ENCODE assay signal across 21 cellular contexts in genomic region chr4:57405359-57405758, GRCh38.
DNase-seq lines count a peak whose midpoint lies in the region; ATAC-seq and TF ChIP-seq lines count a peak whose summit lies in the region.
"Had no signal": no experiment of that assay in that cellular context is flagged by ENCODE, and none has a peak within 500 bp of the region (broad histone marks: within the 10 kb centered on the region; RNA-seq: fewer than 3 reads in every experiment).

No MANE protein-coding gene starts in this region.

- no peak overlapping the region for H3K4me3 ChIP-seq in AG04449 (ENCODE audit: low read depth, low read length)
- H3K4me3 ChIP-seq: upper lobe of left lung had no signal

- CTCF ChIA-PET in AG04449 (lab: Yijun Ruan, JAX): interaction anchor here (1.0 to 4.5 kb wide), 3 partner anchors 21 to 241 kb away, joined by 5 to 21 read pairs (median 6); no protein-coding TSS in a partner anchor
- CTCF ChIA-PET in activated CD4-positive, alpha-beta memory T cell treated with anti-CD3 and anti-CD28 coated beads for 36 hours (lab: Charles Lee): no interaction called here

- H3K36me3 Mint-ChIP-seq in HFFc6 (ENCODE audit: low read depth): no peaks in the 10 kb centered on the region
- no peaks in the 10 kb centered on the region for H3K36me3 Mint-ChIP-seq in activated CD4-positive, alpha-beta memory T cell treated with anti-CD3 and anti-CD28 coated beads for 36 hours
- H3K36me3 Mint-ChIP-seq: stimulated activated naive B cell treated with anti-CD40 and anti-IgM and Interleukin-4, amounts not matched to agents 10 μg/mL and 1 μg/mL and 100 μg/mL, for 72 hours had no signal

- no peaks in the 10 kb centered on the region for H3K27me3 Mint-ChIP-seq in HFFc6 (ENCODE audit: insufficient read depth)
- H3K27me3 Mint-ChIP-seq in activated CD4-positive, alpha-beta memory T cell treated with anti-CD3 and anti-CD28 coated beads for 36 hours: no peaks in the 10 kb centered on the region
- H3K27me3 Mint-ChIP-seq: activated CD4-positive, alpha-beta T cell treated with anti-CD3 and anti-CD28 coated beads, Interleukin-2, amount 10 ng/mL, durations not matched to agents 24 days and 14 days; stimulated activated naive B cell treated with anti-CD40 and anti-IgM and Interleukin-4, amounts not matched to agents 10 μg/mL and 1 μg/mL and 100 μg/mL, for 72 hours had no signal

- TF ChIP-seq CTCF in AG04449 (IDR thresholded peaks at IDR 0.05; ENCODE audit: insufficient read depth, low read length, missing control alignments) (no peak), HFFc6 (IDR thresholded peaks at IDR 0.05) (no peak), foreskin keratinocyte (conservative IDR thresholded peaks at IDR 0.05) (no peak)

- DNase-seq in AG04449 (ENCODE audit: low read depth, low spot score) (peak; percentile 26), HFFc6 (peak; percentile 71), foreskin keratinocyte (peak; percentile 94 to 98), NCI-H187 treated with DMSO at 0.1 percent for 48 hours (lab: John Stamatoyannopoulos, UW) (no peak), DMS53 (lab: John Stamatoyannopoulos, UW) (no peak)
- DNase-seq in activated naive CD4-positive, alpha-beta T cell treated with Interleukin-2 at 50 U/mL for 16 hours: no peak
- no peak for DNase-seq in activated CD4-positive, alpha-beta memory T cell treated with anti-CD3 and anti-CD28 coated beads for 36 hours
- DNase-seq: activated CD4-positive, alpha-beta T cell treated with anti-CD3 and anti-CD28 coated beads, Interleukin-2, amount 10 ng/mL, durations not matched to agents 24 days and 14 days; activated naive CD4-positive, alpha-beta T cell treated with anti-CD3 and anti-CD28 coated beads for 36 hours; brain microvascular endothelial cell; Caco-2; dermis blood vessel endothelial cell; head of caudate nucleus; IMR-90; mesenchymal stem cell; NCI-H2029; NCI-H446 treated with DMSO at 0.1 percent for 48 hours; stimulated activated naive B cell treated with anti-CD40 and anti-IgM and Interleukin-4, amounts not matched to agents 10 μg/mL and 1 μg/mL and 100 μg/mL, for 72 hours; upper lobe of left lung had no signal

- no peak overlapping the region for H3K4me3 Mint-ChIP-seq in HFFc6
- no peak overlapping the region for H3K4me3 Mint-ChIP-seq in activated CD4-positive, alpha-beta memory T cell treated with anti-CD3 and anti-CD28 coated beads for 36 hours
- H3K4me3 Mint-ChIP-seq: activated CD4-positive, alpha-beta T cell treated with anti-CD3 and anti-CD28 coated beads, Interleukin-2, amount 10 ng/mL, durations not matched to agents 24 days and 14 days; activated naive CD4-positive, alpha-beta T cell treated with anti-CD3 and anti-CD28 coated beads for 36 hours; nephron; stimulated activated naive B cell treated with anti-CD40 and anti-IgM and Interleukin-4, amounts not matched to agents 10 μg/mL and 1 μg/mL and 100 μg/mL, for 72 hours had no signal

- H3K27ac ChIP-seq in foreskin keratinocyte: peak overlapping the region; percentile 9
- H3K27ac ChIP-seq: brain microvascular endothelial cell, upper lobe of left lung had no signal

- no peaks in the 10 kb centered on the region for H3K9me3 Mint-ChIP-seq in HFFc6
- H3K9me3 Mint-ChIP-seq in activated CD4-positive, alpha-beta memory T cell treated with anti-CD3 and anti-CD28 coated beads for 36 hours: no peaks in the 10 kb centered on the region
- H3K9me3 Mint-ChIP-seq: activated CD4-positive, alpha-beta T cell treated with anti-CD3 and anti-CD28 coated beads, Interleukin-2, amount 10 ng/mL, durations not matched to agents 24 days and 14 days; activated naive CD4-positive, alpha-beta T cell treated with anti-CD3 and anti-CD28 coated beads for 36 hours; nephron; stimulated activated naive B cell treated with anti-CD40 and anti-IgM and Interleukin-4, amounts not matched to agents 10 μg/mL and 1 μg/mL and 100 μg/mL, for 72 hours had no signal

- POLR2A ChIA-PET in AG04449 (lab: Yijun Ruan, JAX): interaction anchor here (0.6 to 1.3 kb wide), 3 partner anchors 19 to 126 kb away, joined by 3 to 4 read pairs (median 3); no protein-coding TSS in a partner anchor
- POLR2A ChIA-PET in activated CD4-positive, alpha-beta memory T cell treated with anti-CD3 and anti-CD28 coated beads for 36 hours (lab: Charles Lee): no interaction called here

- peaks cover 25% of the 10 kb centered on the region for H3K4me1 Mint-ChIP-seq in HFFc6 (ENCODE audit: low read depth)
- H3K4me1 Mint-ChIP-seq in activated CD4-positive, alpha-beta memory T cell treated with anti-CD3 and anti-CD28 coated beads for 36 hours (ENCODE audit: low read depth): no peaks in the 10 kb centered on the region
- H3K4me1 Mint-ChIP-seq: activated CD4-positive, alpha-beta T cell treated with anti-CD3 and anti-CD28 coated beads, Interleukin-2, amount 10 ng/mL, durations not matched to agents 24 days and 14 days; nephron; stimulated activated naive B cell treated with anti-CD40 and anti-IgM and Interleukin-4, amounts not matched to agents 10 μg/mL and 1 μg/mL and 100 μg/mL, for 72 hours had no signal

- H3K27ac Mint-ChIP-seq in HFFc6: no peak overlapping the region
- H3K27ac Mint-ChIP-seq in activated CD4-positive, alpha-beta memory T cell treated with anti-CD3 and anti-CD28 coated beads for 36 hours: no peak overlapping the region
- H3K27ac Mint-ChIP-seq: activated CD4-positive, alpha-beta T cell treated with anti-CD3 and anti-CD28 coated beads, Interleukin-2, amount 10 ng/mL, durations not matched to agents 24 days and 14 days; activated naive CD4-positive, alpha-beta T cell treated with anti-CD3 and anti-CD28 coated beads for 36 hours; stimulated activated naive B cell treated with anti-CD40 and anti-IgM and Interleukin-4, amounts not matched to agents 10 μg/mL and 1 μg/mL and 100 μg/mL, for 72 hours had no signal

- ATAC-seq in SK-N-SH treated with all-trans-retinoic acid at 6 μM for 48 hours: no peak
- peak; percentile 99 for ATAC-seq in foreskin keratinocyte
- ATAC-seq: stimulated activated naive B cell treated with anti-CD40 and anti-IgM and Interleukin-4, amounts not matched to agents 10 μg/mL and 1 μg/mL and 100 μg/mL, for 72 hours had no signal

- H3K4me1 ChIP-seq in foreskin keratinocyte: peaks cover 19% of the 10 kb centered on the region
- H3K4me1 ChIP-seq: Caco-2, upper lobe of left lung had no signal

- no peaks in the 10 kb centered on the region for H3K27me3 ChIP-seq in foreskin keratinocyte
- H3K27me3 ChIP-seq: brain microvascular endothelial cell, upper lobe of left lung had no signal

- intact Hi-C loops in activated CD4-positive, alpha-beta memory T cell treated with anti-CD3 and anti-CD28 coated beads for 36 hours (cut with micrococcal nuclease): no loop called here

TF ChIP-seq in SK-N-SH treated with all-trans-retinoic acid at 6 μM for 48 hours, 23 proteins besides CTCF, POLR2A, EP300 and RAD21 (continues in another document):
- TF ChIP-seq ISL1 (CRISPR knock-in tag; IDR thresholded peaks at IDR 0.05) (peak; percentile 93), PATZ1 (CRISPR knock-in tag; IDR thresholded peaks at IDR 0.05; ENCODE audit: borderline replicate concordance) (no peak)
- TF ChIP-seq, protein P1, sequence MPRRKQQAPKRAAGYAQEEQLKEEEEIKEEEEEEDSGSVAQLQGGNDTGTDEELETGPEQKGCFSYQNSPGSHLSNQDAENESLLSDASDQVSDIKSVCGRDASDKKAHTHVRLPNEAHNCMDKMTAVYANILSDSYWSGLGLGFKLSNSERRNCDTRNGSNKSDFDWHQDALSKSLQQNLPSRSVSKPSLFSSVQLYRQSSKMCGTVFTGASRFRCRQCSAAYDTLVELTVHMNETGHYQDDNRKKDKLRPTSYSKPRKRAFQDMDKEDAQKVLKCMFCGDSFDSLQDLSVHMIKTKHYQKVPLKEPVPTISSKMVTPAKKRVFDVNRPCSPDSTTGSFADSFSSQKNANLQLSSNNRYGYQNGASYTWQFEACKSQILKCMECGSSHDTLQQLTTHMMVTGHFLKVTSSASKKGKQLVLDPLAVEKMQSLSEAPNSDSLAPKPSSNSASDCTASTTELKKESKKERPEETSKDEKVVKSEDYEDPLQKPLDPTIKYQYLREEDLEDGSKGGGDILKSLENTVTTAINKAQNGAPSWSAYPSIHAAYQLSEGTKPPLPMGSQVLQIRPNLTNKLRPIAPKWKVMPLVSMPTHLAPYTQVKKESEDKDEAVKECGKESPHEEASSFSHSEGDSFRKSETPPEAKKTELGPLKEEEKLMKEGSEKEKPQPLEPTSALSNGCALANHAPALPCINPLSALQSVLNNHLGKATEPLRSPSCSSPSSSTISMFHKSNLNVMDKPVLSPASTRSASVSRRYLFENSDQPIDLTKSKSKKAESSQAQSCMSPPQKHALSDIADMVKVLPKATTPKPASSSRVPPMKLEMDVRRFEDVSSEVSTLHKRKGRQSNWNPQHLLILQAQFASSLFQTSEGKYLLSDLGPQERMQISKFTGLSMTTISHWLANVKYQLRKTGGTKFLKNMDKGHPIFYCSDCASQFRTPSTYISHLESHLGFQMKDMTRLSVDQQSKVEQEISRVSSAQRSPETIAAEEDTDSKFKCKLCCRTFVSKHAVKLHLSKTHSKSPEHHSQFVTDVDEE (CRISPR knock-in tag; IDR thresholded peaks at IDR 0.05): no peak

Comparison
In these comparisons a context has a peak if more than half of its experiments do, and no peak if none do; other contexts are left out.
1. DNase-seq: peak in AG04449 (single experiment), HFFc6 (single experiment) and foreskin keratinocyte (2 of 2); none in activated naive CD4-positive, alpha-beta T cell treated with Interleukin-2 at 50 U/mL for 16 hours (single experiment), NCI-H187 treated with DMSO at 0.1 percent for 48 hours (single experiment), activated CD4-positive, alpha-beta memory T cell treated with anti-CD3 and anti-CD28 coated beads for 36 hours (single experiment) and DMS53 (single experiment).